28 cellular contexts compared by ENCODE assay signal in genomic region chr21:23593582-23593981, GRCh38.
"Had no signal": no experiment of that assay in that cellular context is flagged by ENCODE, and none has a peak within 500 bp of the region (broad histone marks: within the 10 kb centered on the region; RNA-seq: fewer than 3 reads in every experiment).

No MANE protein-coding gene starts in this region.

- H3K4me1 ChIP-seq: colonic mucosa, esophagus muscularis mucosa, esophagus squamous epithelium, foreskin keratinocyte, gastrocnemius medialis, gastroesophageal sphincter, heart left ventricle, heart right ventricle had no signal

- H3K27ac ChIP-seq: colonic mucosa, coronary artery, dorsolateral prefrontal cortex, epithelial cell of prostate, esophagus muscularis mucosa, esophagus squamous epithelium, foreskin keratinocyte, gastrocnemius medialis, gastroesophageal sphincter, heart left ventricle, heart right ventricle had no signal

- FAIRE-seq: colon, endometrium, endothelial cell of umbilical vein, frontal cortex had no signal

- H3K27me3 ChIP-seq: colonic mucosa, dorsolateral prefrontal cortex, esophagus muscularis mucosa, esophagus squamous epithelium, foreskin keratinocyte, gastrocnemius medialis, gastroesophageal sphincter, heart left ventricle, heart right ventricle had no signal

- DNase-seq: colonic mucosa; cortex of kidney; dermis blood vessel endothelial cell; dorsolateral prefrontal cortex; effector CD4-positive, alpha-beta T cell; effector CD8-positive, alpha-beta T cell; effector memory CD4-positive, alpha-beta T cell; effector memory CD8-positive, alpha-beta T cell; endodermal cell; erythroblast; esophagus squamous epithelium; foreskin fibroblast; foreskin keratinocyte; foreskin melanocyte; gastrocnemius medialis; glutamatergic neuron; head of caudate nucleus; heart left ventricle; heart right ventricle had no signal

- H3K4me3 ChIP-seq: colonic mucosa, coronary artery, dorsolateral prefrontal cortex, esophagus muscularis mucosa, esophagus squamous epithelium, gastrocnemius medialis, gastroesophageal sphincter, heart left ventricle, heart right ventricle had no signal

- ATAC-seq: effector memory CD8-positive, alpha-beta T cell; esophagus mucosa; foreskin keratinocyte; gastrocnemius medialis; gastroesophageal sphincter; heart left ventricle; heart right ventricle had no signal

- H3K9me3 ChIP-seq: colonic mucosa, esophagus muscularis mucosa, esophagus squamous epithelium, gastrocnemius medialis, gastroesophageal sphincter, heart left ventricle, heart right ventricle had no signal

- H3K36me3 ChIP-seq: colonic mucosa, esophagus muscularis mucosa, esophagus squamous epithelium, gastrocnemius medialis, gastroesophageal sphincter, heart left ventricle, heart right ventricle had no signal
